ENCODE assay signal across 26 cellular contexts in the genomic region with DNA sequence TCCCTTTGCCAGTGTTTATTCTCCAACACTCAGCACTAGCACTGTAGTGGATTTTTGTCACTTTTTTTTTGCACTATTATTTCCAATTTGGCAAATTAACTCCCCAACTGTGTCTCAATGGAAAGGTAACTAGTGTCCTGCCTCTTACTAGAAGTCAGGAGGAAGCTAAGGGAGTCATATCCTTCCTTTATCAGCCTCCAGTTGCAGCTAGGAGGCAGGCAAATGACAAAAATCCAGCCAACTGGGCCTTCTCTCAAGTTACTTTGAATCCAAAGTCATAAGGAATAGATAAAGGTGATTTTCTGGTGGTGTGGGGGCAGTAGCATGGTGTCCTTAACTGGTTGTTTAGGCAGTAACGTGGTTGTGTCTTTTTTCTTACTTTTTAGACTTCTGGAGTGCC. TPM values are rescaled to one million over a fixed set of nuclear protein-coding genes. Genes with fewer than 3 reads are reported as not detected.
"Had no signal": no experiment of that assay in that cellular context is flagged by ENCODE, and none has a peak within 500 bp of the region (broad histone marks: within the 10 kb centered on the region; RNA-seq: fewer than 3 reads in every experiment).

No MANE protein-coding gene starts in this region.

- DNase-seq: effector memory CD8-positive, alpha-beta T cell; foreskin fibroblast; gastrocnemius medialis; heart left ventricle; kidney; natural killer cell; spleen; stimulated activated CD4-positive, alpha-beta T cell treated with anti-CD3 and anti-CD28 coated beads, Interleukin-4, amount 100 ng/mL, for 4 hours; stimulated activated naive CD8-positive, alpha-beta T cell treated with anti-CD3 and anti-CD28 coated beads, Interleukin-15, Interleukin-2, amounts not matched to agents 100 U/mL and 50 U/mL, for 24 hours; substantia nigra; testis had no signal

- H3K4me1 Mint-ChIP-seq: natural killer cell had no signal

- H3K9me3 Mint-ChIP-seq: effector memory CD8-positive, alpha-beta T cell; memory B cell; natural killer cell; stimulated activated memory B cell treated with anti-CD40 and anti-IgM and Interleukin-4, amounts not matched to agents 10 μg/mL and 1 μg/mL and 100 μg/mL, for 72 hours had no signal

- H3K9ac ChIP-seq: neural progenitor cell had no signal

- H3K4me3 ChIP-seq: gastrocnemius medialis, heart left ventricle, hepatocyte, lung, neural progenitor cell, prostate gland, right atrium auricular region, spleen, tibial nerve, upper lobe of left lung had no signal

- H3K9me3 ChIP-seq: gastrocnemius medialis, prostate gland, right atrium auricular region, spleen, testis, tibial nerve, upper lobe of left lung had no signal

- H3K27me3 Mint-ChIP-seq: stimulated activated memory B cell treated with anti-CD40 and anti-IgM and Interleukin-4, amounts not matched to agents 10 μg/mL and 1 μg/mL and 100 μg/mL, for 72 hours had no signal

- ATAC-seq: effector memory CD8-positive, alpha-beta T cell; esophagus mucosa; gastrocnemius medialis; heart left ventricle; left lobe of liver; natural killer cell; sciatic nerve; stimulated activated memory B cell treated with anti-CD40 and anti-IgM and Interleukin-4, amounts not matched to agents 10 μg/mL and 1 μg/mL and 100 μg/mL, for 72 hours; stimulated activated naive CD8-positive, alpha-beta T cell treated with anti-CD3 and anti-CD28 coated beads, Interleukin-15, Interleukin-2, amounts not matched to agents 100 U/mL and 50 U/mL, for 24 hours had no signal

- H3K4me2 ChIP-seq: hepatocyte, neural progenitor cell had no signal

- H3K27ac ChIP-seq: epithelial cell of prostate, hepatocyte, neural progenitor cell, prostate gland, spleen, testis, tibial nerve, upper lobe of left lung had no signal

- H3K27me3 ChIP-seq: gastrocnemius medialis, heart left ventricle, hepatocyte, neural progenitor cell, right atrium auricular region, spleen, testis, tibial nerve, upper lobe of left lung had no signal

- H3K27ac Mint-ChIP-seq: effector memory CD8-positive, alpha-beta T cell; memory B cell; natural killer cell; stimulated activated memory B cell treated with anti-CD40 and anti-IgM and Interleukin-4, amounts not matched to agents 10 μg/mL and 1 μg/mL and 100 μg/mL, for 72 hours had no signal

- H3K36me3 ChIP-seq: gastrocnemius medialis, heart left ventricle, neural progenitor cell, prostate gland, right atrium auricular region, upper lobe of left lung had no signal

- H3K79me2 ChIP-seq: hepatocyte had no signal

- FAIRE-seq: endometrium, kidney, urothelium cell line had no signal

- H3K4me3 Mint-ChIP-seq: effector memory CD8-positive, alpha-beta T cell; memory B cell; natural killer cell; neural progenitor cell; stimulated activated memory B cell treated with anti-CD40 and anti-IgM and Interleukin-4, amounts not matched to agents 10 μg/mL and 1 μg/mL and 100 μg/mL, for 72 hours had no signal

- H3K36me3 Mint-ChIP-seq: natural killer cell had no signal

- H3K4me1 ChIP-seq: neural progenitor cell, prostate gland had no signal

- H2AFZ ChIP-seq: hepatocyte, neural progenitor cell had no signal

RNA-seq across cellular contexts. Expression of gene P4HA3, which starts 15.6 kb away (rescaled TPM):
- total RNA-seq: natural killer cell had no signal
